25 cellular contexts compared by ENCODE assay signal in genomic region chr1:41355356-41355755, GRCh38. TPM values are rescaled to one million over a fixed set of nuclear protein-coding genes. Genes with fewer than 3 reads are reported as not detected.
"Had no signal": no experiment of that assay in that cellular context is flagged by ENCODE, and none has a peak within 500 bp of the region (broad histone marks: within the 10 kb centered on the region; RNA-seq: fewer than 3 reads in every experiment).

No MANE protein-coding gene starts in this region.

- ATAC-seq: activated T-helper 17 cell treated with anti-CD3 and anti-CD28 coated beads, Interleukin-2, amount 50 U/mL, for 72 hours; esophagus mucosa; gastroesophageal sphincter; heart right ventricle; left ventricle myocardium superior; naive thymus-derived CD4-positive, alpha-beta T cell; SK-N-SH treated with all-trans-retinoic acid at 6 μM for 48 hours had no signal

- H3K36me3 Mint-ChIP-seq: memory B cell; naive thymus-derived CD4-positive, alpha-beta T cell had no signal

- H3K4me1 Mint-ChIP-seq: activated T-helper 17 cell treated with anti-CD3 and anti-CD28 coated beads, Interleukin-2, amount 50 U/mL, for 72 hours; central memory CD8-positive, alpha-beta T cell had no signal

- H3K27ac Mint-ChIP-seq: activated naive CD4-positive, alpha-beta T cell treated with anti-CD3 and anti-CD28 coated beads for 36 hours; activated T-helper 17 cell treated with anti-CD3 and anti-CD28 coated beads, Interleukin-2, amount 50 U/mL, for 72 hours; memory B cell; naive thymus-derived CD4-positive, alpha-beta T cell had no signal

- H3K9me3 Mint-ChIP-seq: activated naive CD4-positive, alpha-beta T cell treated with anti-CD3 and anti-CD28 coated beads for 36 hours; activated T-helper 17 cell treated with anti-CD3 and anti-CD28 coated beads, Interleukin-2, amount 50 U/mL, for 72 hours; central memory CD8-positive, alpha-beta T cell; memory B cell; naive thymus-derived CD4-positive, alpha-beta T cell had no signal

- H3K9ac ChIP-seq: parathyroid adenoma had no signal

- H3K27me3 ChIP-seq: brain microvascular endothelial cell, gastroesophageal sphincter had no signal

- H3K4me3 ChIP-seq: gastroesophageal sphincter, heart right ventricle, tibial artery had no signal

- H3K4me3 Mint-ChIP-seq: activated naive CD4-positive, alpha-beta T cell treated with anti-CD3 and anti-CD28 coated beads for 36 hours; activated T-helper 17 cell treated with anti-CD3 and anti-CD28 coated beads, Interleukin-2, amount 50 U/mL, for 72 hours; central memory CD8-positive, alpha-beta T cell; memory B cell; naive thymus-derived CD4-positive, alpha-beta T cell had no signal

- H3K4me1 ChIP-seq: parathyroid adenoma had no signal

- H3K9me3 ChIP-seq: gastroesophageal sphincter, heart right ventricle, tibial artery had no signal

- H3K79me2 ChIP-seq: parathyroid adenoma had no signal

- DNase-seq: activated CD4-positive, alpha-beta T cell treated with anti-CD3 and anti-CD28 coated beads for 48 hours; activated CD4-positive, CD25-positive, alpha-beta regulatory T cell; activated naive CD4-positive, alpha-beta T cell treated with anti-CD3 and anti-CD28 coated beads for 36 hours; activated T-cell treated with anti-CD3 and anti-CD28 coated beads for 4 hours; brain microvascular endothelial cell; cortex of kidney; effector CD4-positive, alpha-beta T cell; heart right ventricle; left ventricle myocardium superior; naive thymus-derived CD4-positive, alpha-beta T cell; SIG-M5; stimulated activated CD4-positive, alpha-beta T cell treated with anti-CD3 and anti-CD28 coated beads, Interleukin-12 subunit alpha, Interleukin-12 subunit beta, amount 100 ng/mL, for 4 hours; stimulated activated CD4-positive, alpha-beta T cell treated with anti-CD3 and anti-CD28 coated beads, Interleukin-1b, Interleukin-23, amount 100 ng/mL, for 48 hours; stimulated activated naive CD4-positive, alpha-beta T cell treated with Interleukin-2 at 50 U/mL for 16 hours; T-helper 1 cell; T1000; tibial artery had no signal

- H2AFZ ChIP-seq: parathyroid adenoma had no signal

- H3K27ac ChIP-seq: brain microvascular endothelial cell, gastroesophageal sphincter, heart right ventricle, parathyroid adenoma, tibial artery had no signal

- H3K36me3 ChIP-seq: brain microvascular endothelial cell, gastroesophageal sphincter, heart right ventricle, tibial artery had no signal

RNA-seq across cellular contexts. Expression of gene FOXO6, which starts 5.9 kb away (rescaled TPM):
- total RNA-seq: esophagus mucosa, subcutaneous adipose tissue had no signal
